ENCODE assay signal across 25 cellular contexts in the genomic region with DNA sequence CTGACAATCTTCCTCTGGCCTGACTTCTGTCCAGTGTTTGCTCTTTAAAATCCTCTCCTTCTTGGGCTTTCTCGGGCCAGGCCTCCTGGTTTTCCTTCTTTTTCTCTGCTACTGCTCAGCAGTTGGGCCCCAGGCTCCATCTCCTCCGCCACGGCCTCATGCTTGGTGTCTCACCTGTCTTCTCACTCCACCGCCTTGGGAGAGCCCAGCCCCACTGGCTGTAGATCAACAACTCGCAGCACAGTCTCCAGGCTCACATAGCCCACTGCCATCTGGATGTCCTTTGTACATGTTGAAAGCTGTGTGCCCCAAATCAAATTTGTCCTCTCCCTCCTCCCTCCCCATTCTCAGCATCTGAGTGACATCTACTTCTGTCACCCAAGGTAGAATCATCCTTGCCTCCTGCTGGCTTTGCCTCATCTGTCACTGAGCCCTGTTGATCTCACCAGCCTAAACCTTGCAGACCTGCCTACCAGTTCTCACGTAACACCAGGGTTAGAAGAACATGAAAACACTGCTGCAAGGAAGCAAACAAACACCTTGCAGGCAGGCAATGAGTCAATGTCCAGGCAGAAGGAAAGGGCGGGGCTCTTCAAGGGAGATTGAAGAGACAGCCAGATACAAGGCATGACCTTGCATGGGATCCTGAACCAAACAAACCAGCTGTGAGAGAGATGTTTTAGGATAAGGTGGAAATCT.
DNase-seq lines count a peak whose midpoint lies in the region; ATAC-seq, FAIRE-seq and TF ChIP-seq lines count a peak whose summit lies in the region.
"Had no signal": no experiment of that assay in that cellular context is flagged by ENCODE, and none has a peak within 500 bp of the region (broad histone marks: within the 10 kb centered on the region; RNA-seq: fewer than 3 reads in every experiment).

No MANE protein-coding gene starts in this region.

- no peaks in the 10 kb centered on the region for H3K4me1 Mint-ChIP-seq in osteocyte (ENCODE audit: unreplicated experiment)
- H3K4me1 Mint-ChIP-seq: nephron had no signal

- H3K18ac ChIP-seq in IMR-90 (ENCODE audit: low read depth, low read length) = no peak overlapping the region

- H2AK9ac ChIP-seq in IMR-90 (replicated peaks; ENCODE audit: low read depth, low read length, poor library complexity) = peak overlapping the region; percentile 25

- dilution Hi-C loops in IMR-90 (cut with HindIII; ENCODE audit: low sequenced_read_pairs, unreplicated experiment) = no loop called here

- no peak overlapping the region for H4K5ac ChIP-seq in IMR-90 (ENCODE audit: low read depth, low read length)

- TF ChIP-seq RAD21 in IMR-90 (IDR thresholded peaks at IDR 0.05; ENCODE audit: low read length) = no peak

- TF ChIP-seq POLR2A in IMR-90 (IDR thresholded peaks at IDR 0.05; ENCODE audit: low read depth, low read length) (no peak), GM12891 (IDR thresholded peaks at IDR 0.05; ENCODE audit: low read depth, low read length) (no peak)

- no peak overlapping the region for H3K56ac ChIP-seq in IMR-90 (ENCODE audit: extremely low read depth, insufficient read depth, low read length)

- H3K27me3 ChIP-seq in IMR-90 (ENCODE audit: control insufficient read depth, insufficient read depth, low read length) = no peaks in the 10 kb centered on the region
- H3K27me3 ChIP-seq: breast epithelium, thyroid gland had no signal

- in situ Hi-C loops in IMR-90 (cut with MboI; ENCODE audit: low sequenced_read_pairs) = no loop called here

- no TSS peak for BruUV-seq in IMR-90 (replicated peaks; lab: Mats Ljungman, UMichigan)

- peaks cover 13% of the 10 kb centered on the region for H3K9me1 ChIP-seq in IMR-90 (ENCODE audit: insufficient read depth, low read length)

- no peak overlapping the region for H2BK15ac ChIP-seq in IMR-90 (ENCODE audit: low read depth, low read length)

- peak overlapping the region; percentile 4; the same call in 1 of the 2 replicates for H2AK5ac ChIP-seq in IMR-90 (ENCODE audit: low read depth, low read length)

- H3K23ac ChIP-seq in IMR-90 (ENCODE audit: low read depth, low read length) = no peak overlapping the region

- H2BK20ac ChIP-seq in IMR-90 (ENCODE audit: low read depth, low read length) = no peak overlapping the region

- peaks cover 11 to 20% of the 10 kb centered on the region in 2 experiments; a peak in 3 of 4 replicates for H3K79me1 ChIP-seq in IMR-90 (ENCODE audit: low read depth in 1 of 2, low read length in 2 of 2)

- H3K27ac Mint-ChIP-seq in osteocyte (ENCODE audit: unreplicated experiment) = no peak overlapping the region
- H3K27ac Mint-ChIP-seq: activated CD4-positive, alpha-beta memory T cell treated with anti-CD3 and anti-CD28 coated beads, Interleukin-2, amount 10 ng/mL, durations not matched to agents 7 days and 5 days; activated T-cell treated with anti-CD3 and anti-CD28 coated beads, Interleukin-2, amount 50 U/mL, for 24 hours; nephron had no signal

- H3K9ac ChIP-seq in IMR-90 (ENCODE audit: low read depth, low read length) = no peak overlapping the region

- no peak overlapping the region for H4K91ac ChIP-seq in IMR-90 (ENCODE audit: insufficient read depth, low read depth, low read length)

- H3K27ac ChIP-seq in IMR-90 (ENCODE audit: insufficient read depth, low read length) = no peak overlapping the region
- H3K27ac ChIP-seq: 22Rv1, breast epithelium, coronary artery, left ventricle myocardium inferior, thyroid gland had no signal

- intact Hi-C loops in IMR-90 (cut with micrococcal nuclease) = no loop called here

- no peak overlapping the region for H3K4me3 Mint-ChIP-seq in osteocyte (ENCODE audit: unreplicated experiment)
- H3K4me3 Mint-ChIP-seq: activated CD4-positive, alpha-beta memory T cell treated with anti-CD3 and anti-CD28 coated beads, Interleukin-2, amount 10 ng/mL, durations not matched to agents 7 days and 5 days; activated T-cell treated with anti-CD3 and anti-CD28 coated beads, Interleukin-2, amount 50 U/mL, for 24 hours; nephron had no signal

- no peak overlapping the region for H4K8ac ChIP-seq in IMR-90 (ENCODE audit: low read depth in 2 of 2, low read length in 2 of 2)

- peaks cover 25% of the 10 kb centered on the region for H3K36me3 Mint-ChIP-seq in osteocyte (ENCODE audit: unreplicated experiment)

- no peak overlapping the region for H3K4me3 ChIP-seq in IMR-90 (ENCODE audit: insufficient read depth, low read depth, low read length)
- H3K4me3 ChIP-seq in epithelial cell of esophagus (ENCODE audit: low read length) = no peak overlapping the region
- H3K4me3 ChIP-seq: breast epithelium, coronary artery, left ventricle myocardium inferior, smooth muscle cell, thyroid gland had no signal

- 71% methylated on average over 5 of the region's 7 CpGs; no CpG with 5 or more reads in 1 of the 2 experiments for WGBS in IMR-90 (ENCODE audit: extremely low coverage in 2 of 2, insufficient read length in 1 of 2), 2 experiments

- no peaks in the 10 kb centered on the region for H3K9me3 Mint-ChIP-seq in osteocyte (ENCODE audit: unreplicated experiment)
- H3K9me3 Mint-ChIP-seq: activated CD4-positive, alpha-beta memory T cell treated with anti-CD3 and anti-CD28 coated beads, Interleukin-2, amount 10 ng/mL, durations not matched to agents 7 days and 5 days; activated T-cell treated with anti-CD3 and anti-CD28 coated beads, Interleukin-2, amount 50 U/mL, for 24 hours; nephron had no signal

- H2BK120ac ChIP-seq in IMR-90 (ENCODE audit: low read depth, low read length) = no peak overlapping the region

- CTCF ChIA-PET in IMR-90 (lab: Yijun Ruan, JAX) = interaction anchor here (0.5 kb wide), 1 partner anchor 53 kb away, joined by 3 read pairs; no protein-coding TSS in a partner anchor

- H2AFZ ChIP-seq in IMR-90 (replicated peaks; ENCODE audit: low read length, poor library complexity) = no peak overlapping the region

- no peak for FAIRE-seq in GM12891 (lab: Jason Lieb, UNC)
- FAIRE-seq: endometrium had no signal

- TF ChIP-seq CTCF in IMR-90 (conservative IDR thresholded peaks at IDR 0.05; ENCODE audit: low read depth, low read length) (no peak), epithelial cell of esophagus (IDR thresholded peaks at IDR 0.05; ENCODE audit: insufficient read depth, low read depth, low read length, missing control alignments) (no peak), osteocyte (IDR thresholded peaks at IDR 0.05) (no peak)

- H3K4me2 ChIP-seq in IMR-90 (ENCODE audit: low read depth, low read length) = no peak overlapping the region
- H3K4me2 ChIP-seq: smooth muscle cell had no signal

- 0 out of 2 replicates have a peak, but pooled peaks cover 3% of the 10 kb centered on the region for H3K4me1 ChIP-seq in IMR-90 (ENCODE audit: control insufficient read depth, insufficient read depth, low read length)
- H3K4me1 ChIP-seq: breast epithelium, left ventricle myocardium inferior had no signal

- H3K36me3 ChIP-seq in IMR-90 (ENCODE audit: control insufficient read depth, insufficient read depth, low read length) = peaks cover 6% of the 10 kb centered on the region
- H3K36me3 ChIP-seq: breast epithelium had no signal

- POLR2A ChIA-PET in IMR-90 (lab: Charles Lee; ENCODE audit: unreplicated experiment) = no interaction called here

- H4K20me1 ChIP-seq in IMR-90 (ENCODE audit: insufficient read depth, low read length) = no peaks in the 10 kb centered on the region; the same call in 1 of the 2 replicates

- ATAC-seq in IMR-90 (ENCODE audit: low read depth) = no peak

- no peak overlapping the region for H3K14ac ChIP-seq in IMR-90 (replicated peaks; ENCODE audit: low read depth, low read length)

- DNase-seq in NCI-H2171 treated with DMSO at 0.1 percent for 48 hours (lab: John Stamatoyannopoulos, UW) (peak; percentile 6), NCI-H2171 (lab: John Stamatoyannopoulos, UW) (no peak), IMR-90 (no peak), epithelial cell of esophagus (ENCODE audit: low read depth) (peak; percentile 79), osteocyte (ENCODE audit: extremely low spot score, unreplicated experiment) (peak; percentile 46), C1 segment of cervical spinal cord (lab: John Stamatoyannopoulos, UW) (no peak), GM12891 (ENCODE audit: insufficient read length, low spot score) (no peak)
- no peak for DNase-seq in stimulated activated CD4-positive, alpha-beta T cell treated with anti-CD3 and anti-CD28 coated beads, Interleukin-4, amount 100 ng/mL, for 24 hours
- DNase-seq: activated CD4-positive, alpha-beta memory T cell treated with anti-CD3 and anti-CD28 coated beads, Interleukin-2, amount 10 ng/mL, durations not matched to agents 7 days and 5 days; activated CD4-positive, CD25-positive, alpha-beta regulatory T cell; activated naive CD4-positive, alpha-beta T cell treated with Interleukin-2 at 50 U/mL for 16 hours; activated T-cell treated with anti-CD3 and anti-CD28 coated beads, Interleukin-2, amount 50 U/mL, for 24 hours; AML-193; DND-41; KBM-7; left ventricle myocardium inferior; NCI-H748 treated with DMSO at 0.1 percent for 48 hours; stimulated activated naive CD4-positive, alpha-beta T cell treated with Interleukin-2 at 50 U/mL for 16 hours; thyroid gland had no signal

- H3K27me3 Mint-ChIP-seq in osteocyte (ENCODE audit: unreplicated experiment) = no peaks in the 10 kb centered on the region
- H3K27me3 Mint-ChIP-seq: activated CD4-positive, alpha-beta memory T cell treated with anti-CD3 and anti-CD28 coated beads, Interleukin-2, amount 10 ng/mL, durations not matched to agents 7 days and 5 days; activated T-cell treated with anti-CD3 and anti-CD28 coated beads, Interleukin-2, amount 50 U/mL, for 24 hours had no signal

- H3K9me3 ChIP-seq in IMR-90 (ENCODE audit: control insufficient read depth, insufficient read depth, low read length) = no peaks in the 10 kb centered on the region
- H3K9me3 ChIP-seq: breast epithelium, left ventricle myocardium inferior, thyroid gland had no signal

- H2BK5ac ChIP-seq in IMR-90 (ENCODE audit: low read depth, low read length, poor library complexity, severe bottlenecking) = no peak overlapping the region

- H3K4ac ChIP-seq in IMR-90 (ENCODE audit: low read depth, low read length) = no peak overlapping the region

TF ChIP-seq in IMR-90, 13 proteins besides CTCF, POLR2A, EP300 and RAD21:
- TF ChIP-seq CHD1 (IDR thresholded peaks at IDR 0.05; ENCODE audit: low read depth, low read length) (no peak), SMC3 (IDR thresholded peaks at IDR 0.05; ENCODE audit: low read depth, low read length) (no peak), FOS (IDR thresholded peaks at IDR 0.05; ENCODE audit: low read depth, low read length) (no peak), BHLHE40 (IDR thresholded peaks at IDR 0.05; ENCODE audit: low read depth, low read length) (no peak), CEBPB (IDR thresholded peaks at IDR 0.05; ENCODE audit: low read depth, low read length) (no peak), RFX5 (IDR thresholded peaks at IDR 0.05; ENCODE audit: low read depth, low read length) (no peak)

TF ChIP-seq in GM12891, 5 proteins besides CTCF, POLR2A, EP300 and RAD21:
- TF ChIP-seq SPI1 (IDR thresholded peaks at IDR 0.05; ENCODE audit: low read depth, low read length) (no peak), POLR2AphosphoS5 (IDR thresholded peaks at IDR 0.05; ENCODE audit: low read depth, low read length) (no peak), TAF1 (IDR thresholded peaks at IDR 0.05; ENCODE audit: low read depth, low read length) (no peak), PAX5 (IDR thresholded peaks at IDR 0.05; ENCODE audit: insufficient read depth, low read length, severe bottlenecking) (no peak), POU2F2 (IDR thresholded peaks at IDR 0.05; ENCODE audit: low read depth, low read length) (no peak)
TF ChIP-seq in GM12891: peak in this region for 0.

Comparison
In these comparisons a context has a peak if more than half of its experiments do, and no peak if none do; other contexts are left out.
1. DNase-seq: peak in NCI-H2171 treated with DMSO at 0.1 percent for 48 hours (single experiment), epithelial cell of esophagus (single experiment) and osteocyte (single experiment); none in NCI-H2171 (single experiment), IMR-90 (single experiment), C1 segment of cervical spinal cord (0 of 14), stimulated activated CD4-positive, alpha-beta T cell treated with anti-CD3 and anti-CD28 coated beads, Interleukin-4, amount 100 ng/mL, for 24 hours (single experiment) and GM12891 (single experiment).